Comparison of ENCODE assay signal across 15 cellular contexts in genomic region chr1:185526318-185527307, GRCh38.
DNase-seq lines count a peak whose midpoint lies in the region; ATAC-seq, FAIRE-seq and TF ChIP-seq lines count a peak whose summit lies in the region.
"Had no signal": no experiment of that assay in that cellular context is flagged by ENCODE, and none has a peak within 500 bp of the region (broad histone marks: within the 10 kb centered on the region; RNA-seq: fewer than 3 reads in every experiment).

No MANE protein-coding gene starts in this region.

- TF ChIP-seq RAD21 in K562 (CRISPR knock-in tag; conservative IDR thresholded peaks at IDR 0.05 in 1 of 2, IDR thresholded peaks at IDR 0.05 in 1 of 2) = no peak

- peaks cover 13% of the 10 kb centered on the region for H3K4me1 Mint-ChIP-seq in activated CD8-positive, alpha-beta T cell treated with anti-CD3 and anti-CD28 coated beads, Interleukin-2, amount 10 ng/mL, durations not matched to agents 7 days and 5 days (ENCODE audit: low read depth)
- H3K4me1 Mint-ChIP-seq: activated CD8-positive, alpha-beta memory T cell treated with anti-CD3 and anti-CD28 coated beads, Interleukin-2, amount 10 ng/mL, durations not matched to agents 7 days and 5 days; stimulated activated naive CD8-positive, alpha-beta T cell treated with anti-CD3 and anti-CD28 coated beads, Interleukin-15, amount 100 ng/mL, for 72 hours had no signal

- no peak overlapping the region for H3K4me3 ChIP-seq in K562

- CTCF ChIA-PET in K562 (lab: Yijun Ruan, JAX; ENCODE audit: low intra/inter-chr PET ratio) = no interaction called here
- CTCF ChIA-PET in activated CD8-positive, alpha-beta T cell treated with anti-CD3 and anti-CD28 coated beads, Interleukin-2, amount 10 ng/mL, durations not matched to agents 7 days and 5 days (lab: Charles Lee) = interaction anchor here (1.0 to 1.3 kb wide), 2 partner anchors 33 to 208 kb away, joined by 3 to 5 read pairs; no protein-coding TSS in a partner anchor

- H2AFZ ChIP-seq in K562 (ENCODE audit: low read depth, low read length) = no peak overlapping the region

- no peak for TF ChIP-seq CTCF in K562 (IDR thresholded peaks at IDR 0.05 in 2 of 3, conservative IDR thresholded peaks at IDR 0.05 in 1 of 3; ENCODE audit: insufficient read depth in 2 of 3, low read depth in 1 of 3, low read length in 3 of 3)

- TF ChIP-seq POLR2A in K562 (conservative IDR thresholded peaks at IDR 0.05) = no peak

- H3K9me3 Mint-ChIP-seq in activated CD8-positive, alpha-beta T cell treated with anti-CD3 and anti-CD28 coated beads, Interleukin-2, amount 10 ng/mL, durations not matched to agents 7 days and 5 days (ENCODE audit: insufficient read depth) = peaks cover 25% of the 10 kb centered on the region
- peaks cover 6 to 9% of the 10 kb centered on the region in 2 donors for H3K9me3 Mint-ChIP-seq in activated naive CD4-positive, alpha-beta T cell treated with anti-CD3 and anti-CD28 coated beads, Interleukin-2, amount 50 U/mL, for 72 hours

- 0% methylated on average over 1 of the region's 1 CpG for WGBS in K562 (ENCODE audit: insufficient coverage, low coverage, missing lambda C conversion rate)

- H3K9ac ChIP-seq in K562 (ENCODE audit: insufficient read depth in 1 of 2, low read depth in 2 of 2, low read length in 2 of 2) = no peak overlapping the region

- no peak for FAIRE-seq in K562 (lab: Jason Lieb, UNC)

- no peak overlapping the region for H3K27ac Mint-ChIP-seq in activated CD8-positive, alpha-beta T cell treated with anti-CD3 and anti-CD28 coated beads, Interleukin-2, amount 10 ng/mL, durations not matched to agents 7 days and 5 days
- no peak overlapping the region for H3K27ac Mint-ChIP-seq in activated naive CD4-positive, alpha-beta T cell treated with anti-CD3 and anti-CD28 coated beads, Interleukin-2, amount 50 U/mL, for 72 hours
- H3K27ac Mint-ChIP-seq: activated CD8-positive, alpha-beta memory T cell treated with anti-CD3 and anti-CD28 coated beads, Interleukin-2, amount 10 ng/mL, durations not matched to agents 7 days and 5 days; stimulated activated naive CD8-positive, alpha-beta T cell treated with anti-CD3 and anti-CD28 coated beads, Interleukin-15, amount 100 ng/mL, for 72 hours had no signal

- ATAC-seq in GM18868 (IDR thresholded peaks at IDR 0.05; ENCODE audit: unreplicated experiment) = peak; percentile 99
- ATAC-seq in GM21717 (IDR thresholded peaks at IDR 0.05; ENCODE audit: unreplicated experiment) = peak; percentile 100
- ATAC-seq in HG03196 (IDR thresholded peaks at IDR 0.05; ENCODE audit: unreplicated experiment) = peak; percentile 100
- no peak for ATAC-seq in K562
- ATAC-seq in activated CD8-positive, alpha-beta T cell treated with anti-CD3 and anti-CD28 coated beads, Interleukin-2, amount 10 ng/mL, durations not matched to agents 7 days and 5 days = no peak
- no peak for ATAC-seq in activated naive CD4-positive, alpha-beta T cell treated with anti-CD3 and anti-CD28 coated beads, Interleukin-2, amount 50 U/mL, for 72 hours
- ATAC-seq: activated CD8-positive, alpha-beta memory T cell treated with anti-CD3 and anti-CD28 coated beads, Interleukin-2, amount 10 ng/mL, durations not matched to agents 7 days and 5 days; stimulated activated naive CD8-positive, alpha-beta T cell treated with anti-CD3 and anti-CD28 coated beads, Interleukin-15, amount 100 ng/mL, for 72 hours had no signal

- no peaks in the 10 kb centered on the region for H3K79me2 ChIP-seq in K562 (ENCODE audit: control insufficient read depth, insufficient read depth, low read length)

- BruUV-seq in K562 (replicated peaks; lab: Mats Ljungman, UMichigan) = no TSS peak

- H3K27me3 ChIP-seq in K562 (ENCODE audit: control insufficient read depth in 2 of 2, insufficient read depth in 2 of 2, low read length in 2 of 2) = no peaks in the 10 kb centered on the region
- H3K27me3 ChIP-seq: brain microvascular endothelial cell had no signal

- H3K9me1 ChIP-seq in K562 (ENCODE audit: control insufficient read depth, insufficient read depth, low read length) = no peaks in the 10 kb centered on the region

- no peak for TF ChIP-seq EP300 in K562 (IDR thresholded peaks at IDR 0.05; ENCODE audit: low read length)

- no peak overlapping the region for H3K4me3 Mint-ChIP-seq in activated CD8-positive, alpha-beta T cell treated with anti-CD3 and anti-CD28 coated beads, Interleukin-2, amount 10 ng/mL, durations not matched to agents 7 days and 5 days
- H3K4me3 Mint-ChIP-seq: activated CD8-positive, alpha-beta memory T cell treated with anti-CD3 and anti-CD28 coated beads, Interleukin-2, amount 10 ng/mL, durations not matched to agents 7 days and 5 days; stimulated activated naive CD8-positive, alpha-beta T cell treated with anti-CD3 and anti-CD28 coated beads, Interleukin-15, amount 100 ng/mL, for 72 hours had no signal

- no peak overlapping the region for H3K4me2 ChIP-seq in K562 (ENCODE audit: insufficient read depth, low read length)

- H3K9me3 ChIP-seq in K562 (replicated peaks; ENCODE audit: control insufficient read depth, insufficient read depth, low read depth, low read length) = no peaks in the 10 kb centered on the region

- intact Hi-C loops in K562 (cut with micrococcal nuclease) = no loop called here

- H3K4me1 ChIP-seq in K562 (replicated peaks in 1 of 2; ENCODE audit: control insufficient read depth in 2 of 2, insufficient read depth in 2 of 2, low read length in 2 of 2) = peaks cover 0 to 17% of the 10 kb centered on the region in 2 experiments; a peak in 2 of 5 replicates

- peaks cover 7% of the 10 kb centered on the region for H3K36me3 Mint-ChIP-seq in activated CD8-positive, alpha-beta T cell treated with anti-CD3 and anti-CD28 coated beads, Interleukin-2, amount 10 ng/mL, durations not matched to agents 7 days and 5 days (ENCODE audit: low read depth)
- H3K36me3 Mint-ChIP-seq in activated naive CD4-positive, alpha-beta T cell treated with anti-CD3 and anti-CD28 coated beads, Interleukin-2, amount 50 U/mL, for 72 hours = peaks cover 0 to 6% of the 10 kb centered on the region in 2 donors

- POLR2A ChIA-PET in K562 (lab: Yijun Ruan, JAX) = interaction anchor here (1.0 kb wide), 1 partner anchor 20 kb away, joined by 3 read pairs; no protein-coding TSS in a partner anchor
- POLR2A ChIA-PET in activated CD8-positive, alpha-beta T cell treated with anti-CD3 and anti-CD28 coated beads, Interleukin-2, amount 10 ng/mL, durations not matched to agents 7 days and 5 days (lab: Charles Lee) = no interaction called here

- H3K27ac ChIP-seq in K562 (ENCODE audit: extremely low read depth, low read depth, low read length) = no peak overlapping the region
- H3K27ac ChIP-seq: brain microvascular endothelial cell had no signal

- H3K27me3 Mint-ChIP-seq in activated CD8-positive, alpha-beta T cell treated with anti-CD3 and anti-CD28 coated beads, Interleukin-2, amount 10 ng/mL, durations not matched to agents 7 days and 5 days (ENCODE audit: low read depth) = no peaks in the 10 kb centered on the region
- H3K27me3 Mint-ChIP-seq: activated CD8-positive, alpha-beta memory T cell treated with anti-CD3 and anti-CD28 coated beads, Interleukin-2, amount 10 ng/mL, durations not matched to agents 7 days and 5 days; stimulated activated naive CD8-positive, alpha-beta T cell treated with anti-CD3 and anti-CD28 coated beads, Interleukin-15, amount 100 ng/mL, for 72 hours had no signal

- in situ Hi-C loops in K562 (cut with MboI) = no loop called here

- H3K36me3 ChIP-seq in K562 (ENCODE audit: control insufficient read depth, insufficient read depth, low read length) = no peaks in the 10 kb centered on the region; the same call in 2 of the 3 replicates
- H3K36me3 ChIP-seq: brain microvascular endothelial cell had no signal

- H4K20me1 ChIP-seq in K562 (replicated peaks; ENCODE audit: control insufficient read depth, insufficient read depth, low read length) = no peaks in the 10 kb centered on the region

- DNase-seq in K562 (ENCODE audit: extremely low read depth in 1 of 4, low spot score in 3 of 4) (no peak), DMS79 treated with DMSO at 0.1 percent for 48 hours (lab: John Stamatoyannopoulos, UW) (no peak), inferior parietal cortex (ENCODE audit: extremely low spot score) (no peak)
- DNase-seq in activated CD8-positive, alpha-beta T cell treated with anti-CD3 and anti-CD28 coated beads, Interleukin-2, amount 10 ng/mL, durations not matched to agents 7 days and 5 days = no peak
- DNase-seq in activated naive CD4-positive, alpha-beta T cell treated with anti-CD3 and anti-CD28 coated beads, Interleukin-2, amount 50 U/mL, for 72 hours (ENCODE audit: low spot score in 2 of 2) = no peak
- DNase-seq: activated CD8-positive, alpha-beta memory T cell treated with anti-CD3 and anti-CD28 coated beads, Interleukin-2, amount 10 ng/mL, durations not matched to agents 7 days and 5 days; brain microvascular endothelial cell; H7; mesendoderm; NCI-H1694 treated with DMSO at 0.1 percent for 48 hours; Right ventricle myocardium superior; stimulated activated naive CD8-positive, alpha-beta T cell treated with anti-CD3 and anti-CD28 coated beads, Interleukin-15, amount 100 ng/mL, for 72 hours had no signal

TF ChIP-seq in K562, 482 proteins besides CTCF, POLR2A, EP300 and RAD21:
- TF ChIP-seq ZNF717 (CRISPR knock-in tag; IDR thresholded peaks at IDR 0.05) (no peak), ZNF316 (IDR thresholded peaks at IDR 0.05) (no peak), PYGO2 (tag; IDR thresholded peaks at IDR 0.05) (no peak), RBM25 (IDR thresholded peaks at IDR 0.05; ENCODE audit: low read depth, low read length, severe bottlenecking) (peak; percentile 58)

Comparison
In these comparisons a context has a peak if more than half of its experiments do, and no peak if none do; other contexts are left out.
1. ATAC-seq: peak in GM18868 (single experiment), GM21717 (single experiment) and HG03196 (single experiment); none in K562 (single experiment), activated CD8-positive, alpha-beta T cell treated with anti-CD3 and anti-CD28 coated beads, Interleukin-2, amount 10 ng/mL, durations not matched to agents 7 days and 5 days (single experiment) and activated naive CD4-positive, alpha-beta T cell treated with anti-CD3 and anti-CD28 coated beads, Interleukin-2, amount 50 U/mL, for 72 hours (0 of 2).